In the genomic region with DNA sequence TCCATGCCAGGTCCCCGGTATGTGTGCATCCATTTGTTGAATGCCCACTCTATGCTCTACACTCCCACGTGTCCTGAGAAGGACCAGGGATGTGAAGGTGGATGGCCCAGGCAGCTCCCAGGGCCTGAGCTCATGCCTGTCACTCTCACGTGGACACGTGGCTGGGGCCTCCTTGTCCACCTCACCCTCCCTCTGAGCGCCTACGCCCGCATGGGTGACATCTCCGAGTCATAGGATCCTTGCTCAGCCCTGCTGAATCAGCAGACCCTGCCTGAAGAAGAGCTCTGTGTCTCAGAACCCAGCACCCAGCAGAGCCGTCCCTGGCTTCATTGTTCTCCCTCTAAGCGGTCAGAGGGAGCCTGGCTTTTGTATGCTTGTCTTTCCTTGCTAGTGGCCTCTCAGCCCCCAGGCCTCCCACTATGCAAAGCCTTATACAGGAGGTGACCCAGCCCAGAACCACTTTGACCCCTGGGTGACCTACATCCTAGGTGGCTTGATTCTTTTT, we compare ENCODE assay signal across 9 cellular contexts.
DNase-seq lines count a peak whose midpoint lies in the region; ATAC-seq and TF ChIP-seq lines count a peak whose summit lies in the region.
"Had no signal": no experiment of that assay in that cellular context is flagged by ENCODE, and none has a peak within 500 bp of the region (broad histone marks: within the 10 kb centered on the region; RNA-seq: fewer than 3 reads in every experiment).

No MANE protein-coding gene starts in this region.

- POLR2A ChIA-PET in SK-N-SH (lab: Yijun Ruan, JAX) = interaction anchor here (1.0 to 12.6 kb wide), 3 partner anchors 14 to 35 kb away, joined by 3 to 237 read pairs (median 9); no protein-coding TSS in a partner anchor

- H3K9me3 ChIP-seq in SK-N-SH = no peaks in the 10 kb centered on the region
- H3K9me3 ChIP-seq in heart left ventricle = no peaks in the 10 kb centered on the region

- TF ChIP-seq RAD21 in SK-N-SH (IDR thresholded peaks at IDR 0.05; ENCODE audit: low read length) = no peak

- H3K27me3 ChIP-seq in SK-N-SH (ENCODE audit: insufficient read depth) (no peaks in the 10 kb centered on the region), heart left ventricle (no peaks in the 10 kb centered on the region)

- TF ChIP-seq POLR2A in heart left ventricle (IDR thresholded peaks at IDR 0.05) = no peak

- peak overlapping the region; percentile 71; the same call in 1 of the 2 replicates for H3K4me2 ChIP-seq in SK-N-SH

- H3K4me3 ChIP-seq in SK-N-SH (ENCODE audit: low read depth in 2 of 2, low read length in 1 of 2) (no peak overlapping the region), heart left ventricle (no peak overlapping the region)

- ATAC-seq in heart left ventricle (peak; percentile 4 to 27 (median 10)), GM21619 (IDR thresholded peaks at IDR 0.05; ENCODE audit: unreplicated experiment) (no peak), GM18907 (IDR thresholded peaks at IDR 0.05; ENCODE audit: unreplicated experiment) (no peak)

- H3K79me2 ChIP-seq in SK-N-SH (ENCODE audit: insufficient read depth) = peaks cover 50% of the 10 kb centered on the region

- peaks cover 19% of the 10 kb centered on the region for H4K20me1 ChIP-seq in SK-N-SH (ENCODE audit: insufficient read depth)

- H3F3A ChIP-seq in SK-N-SH (replicated peaks; ENCODE audit: insufficient read depth) = peaks cover 25% of the 10 kb centered on the region

- H2AFZ ChIP-seq in SK-N-SH (ENCODE audit: low read depth) = no peak overlapping the region

- H3K9me2 ChIP-seq in SK-N-SH = no peaks in the 10 kb centered on the region

- TF ChIP-seq CTCF in SK-N-SH (IDR thresholded peaks at IDR 0.05) (no peak), heart left ventricle (IDR thresholded peaks at IDR 0.05) (no peak)

- 51% methylated on average over 10 of the region's 10 CpGs for WGBS in SK-N-SH (ENCODE audit: low lambda C conversion rate)
- 56 to 67% (median 60%) methylated on average over 7 to 10 of the region's 10 CpGs for WGBS in heart left ventricle, 4 donors

- H3K4me1 ChIP-seq in SK-N-SH (ENCODE audit: control insufficient read depth in 1 of 2, insufficient read depth in 2 of 2, low read depth in 1 of 2, low read length in 1 of 2) = peaks cover 48 to 84% of the 10 kb centered on the region in 2 experiments
- peaks cover 28 to 95% (median 79%) of the 10 kb centered on the region in 12 donors for H3K4me1 ChIP-seq in heart left ventricle

- H3K27ac ChIP-seq in SK-N-SH (ENCODE audit: low read depth in 2 of 2, low read length in 1 of 2) (peak overlapping the region; percentile 72 to 99), heart left ventricle (peak overlapping the region in 10 of 12 donors; percentile 0 to 93 (median 70))

- DNase-seq in GM03348 (ENCODE audit: low spot score) = peak; percentile 41
- DNase-seq in SK-N-SH = peak; percentile 50
- peak in 3 of 5 donors; percentile 46 to 63 (median 61) for DNase-seq in heart left ventricle
- peak in 7 of 10 donors; percentile 54 to 92 (median 72) for DNase-seq in posterior cingulate gyrus
- no peak for DNase-seq in COLO668 (lab: John Stamatoyannopoulos, UW; ENCODE audit: unreplicated experiment)
- no peak for DNase-seq in activated effector memory CD4-positive, alpha-beta T cell treated with anti-CD3 and anti-CD28 coated beads, Interleukin-2, amount 50 U/mL, for 16 hours
- DNase-seq: naive B cell had no signal

- no peak for TF ChIP-seq EP300 in SK-N-SH (IDR thresholded peaks at IDR 0.05; ENCODE audit: borderline replicate concordance in 1 of 2, low read depth in 1 of 2, low read length in 1 of 2)

- intact Hi-C loops in heart left ventricle (cut with DNase I) = no loop called here
- intact Hi-C loops in posterior cingulate gyrus (cut with DNase I) = no loop called here

- CTCF ChIA-PET in SK-N-SH (lab: Yijun Ruan, JAX) = interaction anchor here (0.8 to 1.5 kb wide), 6 partner anchors 8 to 1192 kb away, joined by 3 to 4 read pairs (median 3); no protein-coding TSS in a partner anchor

- peak overlapping the region; percentile 5; the same call in 1 of the 2 replicates for H3K9ac ChIP-seq in SK-N-SH

- H3K36me3 ChIP-seq in SK-N-SH (replicated peaks in 1 of 2; ENCODE audit: control insufficient read depth in 1 of 2, insufficient read depth in 2 of 2, low read length in 1 of 2) (peaks cover 0 to 6% of the 10 kb centered on the region in 2 experiments), heart left ventricle (peaks cover 0 to 18% (median 0%) of the 10 kb centered on the region in 9 donors)

TF ChIP-seq in SK-N-SH, 30 proteins besides CTCF, POLR2A, EP300 and RAD21:
- TF ChIP-seq FOXJ3 (CRISPR knock-in tag; IDR thresholded peaks at IDR 0.05) (no peak), MXI1 (IDR thresholded peaks at IDR 0.05; ENCODE audit: low read depth, low read length) (peak; percentile 44; the same call in 1 of the 2 replicates), NFIC (IDR thresholded peaks at IDR 0.05; ENCODE audit: borderline replicate concordance) (no peak)
- TF ChIP-seq, protein P1, sequence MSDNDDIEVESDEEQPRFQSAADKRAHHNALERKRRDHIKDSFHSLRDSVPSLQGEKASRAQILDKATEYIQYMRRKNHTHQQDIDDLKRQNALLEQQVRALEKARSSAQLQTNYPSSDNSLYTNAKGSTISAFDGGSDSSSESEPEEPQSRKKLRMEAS (IDR thresholded peaks at IDR 0.05; ENCODE audit: low read depth) = peak; percentile 78; the same call in 1 of the 2 replicates

Comparison
In these comparisons a context has a peak if more than half of its experiments do, and no peak if none do; other contexts are left out.
1. DNase-seq: peak in GM03348 (single experiment), SK-N-SH (single experiment), heart left ventricle (3 of 5) and posterior cingulate gyrus (7 of 10); none in COLO668 (single experiment) and activated effector memory CD4-positive, alpha-beta T cell treated with anti-CD3 and anti-CD28 coated beads, Interleukin-2, amount 50 U/mL, for 16 hours (single experiment).
2. ATAC-seq: peak in heart left ventricle (4 of 4); none in GM21619 (single experiment) and GM18907 (single experiment).